12 cellular contexts compared by ENCODE assay signal in the genomic region with DNA sequence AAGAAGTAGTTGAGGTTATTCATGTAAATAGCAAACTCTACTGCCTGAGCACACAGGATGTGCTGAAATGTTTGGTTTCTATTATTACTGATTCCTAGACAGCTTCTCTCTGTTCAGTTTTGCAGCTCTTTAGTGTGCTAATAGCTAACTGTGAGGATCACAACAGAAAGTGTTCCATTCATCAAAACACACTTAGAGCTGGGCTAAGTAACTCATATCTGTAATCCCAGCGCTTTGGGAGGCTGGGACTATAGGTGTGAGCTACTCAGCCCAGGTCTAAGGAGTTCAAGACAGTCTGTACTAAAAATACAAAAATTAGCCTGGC.
DNase-seq lines count a peak whose midpoint lies in the region; ATAC-seq and TF ChIP-seq lines count a peak whose summit lies in the region.
"Had no signal": no experiment of that assay in that cellular context is flagged by ENCODE, and none has a peak within 500 bp of the region (broad histone marks: within the 10 kb centered on the region; RNA-seq: fewer than 3 reads in every experiment).

No MANE protein-coding gene starts in this region.

- ATAC-seq in GM19455 (IDR thresholded peaks at IDR 0.05; ENCODE audit: unreplicated experiment) (peak; percentile 77), HG02973 (IDR thresholded peaks at IDR 0.05; ENCODE audit: unreplicated experiment) (peak; percentile 80)
- ATAC-seq: CD8-positive, alpha-beta T cell had no signal

- peak overlapping the region; percentile 88 for H2AFZ ChIP-seq in mammary epithelial cell (ENCODE audit: low read depth, low read length)

- no peak overlapping the region for H3K4me3 ChIP-seq in mammary epithelial cell (replicated peaks in 1 of 3; ENCODE audit: insufficient read depth in 1 of 3, low read depth in 2 of 3, low read length in 3 of 3)

- CTCF ChIA-PET in mammary epithelial cell (lab: Charles Lee; ENCODE audit: low non-redundant PET): no interaction called here

- no peaks in the 10 kb centered on the region for H3K79me2 ChIP-seq in mammary epithelial cell (ENCODE audit: insufficient read depth, low read length)

- no peak for TF ChIP-seq CTCF in GM13976 (IDR thresholded peaks at IDR 0.05; ENCODE audit: borderline replicate concordance, control extremely low read depth, extremely low read depth, insufficient read depth, missing control alignments)
- no peak for TF ChIP-seq CTCF in mammary epithelial cell (conservative IDR thresholded peaks at IDR 0.05 in 1 of 2, IDR thresholded peaks at IDR 0.05 in 1 of 2; ENCODE audit: extremely low read depth in 1 of 2, insufficient read depth in 1 of 2, low read depth in 1 of 2, low read length in 2 of 2)

- peaks cover 28% of the 10 kb centered on the region for H3K4me1 ChIP-seq in mammary epithelial cell (ENCODE audit: insufficient read depth, low read length)

- H4K20me1 ChIP-seq in mammary epithelial cell (ENCODE audit: insufficient read depth, low read length): no peaks in the 10 kb centered on the region

- dilution Hi-C loops in mammary epithelial cell (cut with HindIII; ENCODE audit: low sequenced_read_pairs): no loop called here

- BruUV-seq in mammary epithelial cell (replicated peaks; lab: Mats Ljungman, UMichigan): no TSS peak

- no peaks in the 10 kb centered on the region for H3K36me3 ChIP-seq in mammary epithelial cell (ENCODE audit: insufficient read depth, low read length)

- 43% methylated on average over 1 of the region's 1 CpG for WGBS in mammary epithelial cell (ENCODE audit: low coverage, missing lambda C conversion rate)

- intact Hi-C loops in mammary epithelial cell (cut with micrococcal nuclease) (no loop called here), cardiac septum (cut with DNase I) (no loop called here)

- in situ Hi-C loops in GM13976 (cut with MboI; ENCODE audit: low sequenced_read_pairs, unreplicated experiment) (no loop called here), mammary epithelial cell (cut with MboI; ENCODE audit: low sequenced_read_pairs in 2 of 2) (no loop called here)

- H3K9me3 ChIP-seq in mammary epithelial cell (replicated peaks; ENCODE audit: insufficient read depth, low read length): no peaks in the 10 kb centered on the region

- peak; percentile 32 for DNase-seq in GM13976 (ENCODE audit: low spot score)
- DNase-seq in mammary epithelial cell: no peak
- no peak for DNase-seq in germinal center (ENCODE audit: low spot score)
- DNase-seq in cerebellar nuclear complex (lab: John Stamatoyannopoulos, UW): no peak
- no peak for DNase-seq in cardiac septum (ENCODE audit: low spot score)
- no peak for DNase-seq in HuH-7 (ENCODE audit: low spot score)
- DNase-seq: activated CD8-positive, alpha-beta memory T cell treated with anti-CD3 and anti-CD28 coated beads for 24 hours; CD8-positive, alpha-beta T cell; nephron progenitor cell; SHP77 treated with DMSO at 0.1 percent for 48 hours had no signal

- H3K27ac ChIP-seq in mammary epithelial cell (ENCODE audit: insufficient read depth, low read depth, low read length): peak overlapping the region; percentile 31

- H3K4me2 ChIP-seq in mammary epithelial cell (ENCODE audit: insufficient read depth, low read depth, low read length): peak overlapping the region; percentile 38

- H3K27me3 ChIP-seq in mammary epithelial cell (ENCODE audit: insufficient read depth, low read length): no peaks in the 10 kb centered on the region

- H3K9ac ChIP-seq in mammary epithelial cell (ENCODE audit: insufficient read depth, low read length): no peak overlapping the region
